In genomic region chr1:203649551-203650011, GRCh38 we compare ENCODE assay signal across 8 cellular contexts. TPM values are rescaled to one million over a fixed set of nuclear protein-coding genes. Genes with fewer than 3 reads are reported as not detected.
DNase-seq lines count a peak whose midpoint lies in the region; TF ChIP-seq lines count a peak whose summit lies in the region.

No MANE protein-coding gene starts in this region.

- DNase-seq in activated effector memory CD4-positive, alpha-beta T cell treated with anti-CD3 and anti-CD28 coated beads, Interleukin-2, amount 50 U/mL, for 16 hours: peak; percentile 80
- no peak for DNase-seq in activated effector memory CD4-positive, alpha-beta T cell treated with Interleukin-2 at 50 U/mL for 16 hours
- DNase-seq in M059J (ENCODE audit: low read depth) (peak; percentile 62), chondrocyte (ENCODE audit: low spot score) (no peak), lower leg skin (ENCODE audit: low spot score in 2 of 2) (no peak), hepatic stellate cell (ENCODE audit: low spot score) (no peak), neuronal stem cell (ENCODE audit: low spot score) (no peak)
- DNase-seq in stimulated activated CD4-positive, alpha-beta T cell treated with anti-CD3 and anti-CD28 coated beads, Interleukin-4, amount 100 ng/mL, for 48 hours (ENCODE audit: low read depth in 2 of 2): peak; percentile 16 to 40

- intact Hi-C loops in lower leg skin (cut with DNase I; ENCODE audit: low total_unique reads): no loop called here

- H3K27me3 Mint-ChIP-seq in chondrocyte (ENCODE audit: low read depth): no peaks in the 10 kb centered on the region

- no peaks in the 10 kb centered on the region for H3K9me3 Mint-ChIP-seq in chondrocyte (ENCODE audit: low read depth)

- no peaks in the 10 kb centered on the region for H3K27me3 ChIP-seq in neuronal stem cell (ENCODE audit: control insufficient read depth in 3 of 3, insufficient read depth in 3 of 3, low read depth in 1 of 3, low read length in 3 of 3)

- TF ChIP-seq CTCF in chondrocyte (IDR thresholded peaks at IDR 0.05) (no peak), lower leg skin (IDR thresholded peaks at IDR 0.05) (no peak)

- H2AK5ac ChIP-seq in neuronal stem cell (ENCODE audit: low read depth, low read length): no peak overlapping the region

- peaks cover 49% of the 10 kb centered on the region for H3K4me1 Mint-ChIP-seq in chondrocyte (ENCODE audit: low read depth)

- no peak overlapping the region for H3K4me3 ChIP-seq in lower leg skin (ENCODE audit: low read depth, poor library complexity, severe bottlenecking)
- H3K4me3 ChIP-seq in neuronal stem cell (ENCODE audit: low read length in 2 of 2): no peak overlapping the region

- no peak overlapping the region for H3K4ac ChIP-seq in neuronal stem cell (ENCODE audit: low read length)

- no peak overlapping the region for H3K27ac ChIP-seq in neuronal stem cell (replicated peaks; ENCODE audit: low read length)

- H3K4me3 Mint-ChIP-seq in chondrocyte (ENCODE audit: unreplicated experiment): no peak overlapping the region

- H3K9ac ChIP-seq in neuronal stem cell (ENCODE audit: low read depth, low read length, poor library complexity): no peak overlapping the region

- H3K18ac ChIP-seq in neuronal stem cell (ENCODE audit: low read length): no peak overlapping the region

- H2BK15ac ChIP-seq in neuronal stem cell (ENCODE audit: low read length): no peak overlapping the region

- no peak for TF ChIP-seq POLR2A in lower leg skin (IDR thresholded peaks at IDR 0.05)

- H3K79me1 ChIP-seq in neuronal stem cell (ENCODE audit: low read depth, low read length): peaks cover 4% of the 10 kb centered on the region

- H3K36me3 Mint-ChIP-seq in chondrocyte (ENCODE audit: low read depth): no peaks in the 10 kb centered on the region

- no peak overlapping the region for H3K14ac ChIP-seq in neuronal stem cell (ENCODE audit: low read length)

- no peak overlapping the region for H3K23ac ChIP-seq in neuronal stem cell (ENCODE audit: low read depth, low read length, poor library complexity)

- no peak overlapping the region for H4K8ac ChIP-seq in neuronal stem cell (ENCODE audit: low read depth, low read length)

- no peak overlapping the region for H2BK12ac ChIP-seq in neuronal stem cell (ENCODE audit: low read length)

- no peak overlapping the region for H3K4me2 ChIP-seq in neuronal stem cell (ENCODE audit: insufficient read depth, low read length, poor library complexity, severe bottlenecking)

- H3K9me3 ChIP-seq in neuronal stem cell (replicated peaks in 1 of 2; ENCODE audit: control insufficient read depth in 2 of 2, insufficient read depth in 1 of 2, low read depth in 1 of 2, low read length in 2 of 2): no peaks in the 10 kb centered on the region

- no peak overlapping the region for H2AFZ ChIP-seq in neuronal stem cell (ENCODE audit: low read length)

- peak overlapping the region; percentile 61 for H3K27ac Mint-ChIP-seq in chondrocyte (ENCODE audit: unreplicated experiment)

- no peaks in the 10 kb centered on the region for H3K36me3 ChIP-seq in neuronal stem cell (replicated peaks in 1 of 2; ENCODE audit: control insufficient read depth in 2 of 2, insufficient read depth in 2 of 2, low read length in 2 of 2)

- H2BK120ac ChIP-seq in neuronal stem cell (ENCODE audit: low read depth, low read length): no peak overlapping the region

- H4K91ac ChIP-seq in neuronal stem cell (ENCODE audit: low read depth, low read length, poor library complexity): no peak overlapping the region

- no peak overlapping the region for H2BK5ac ChIP-seq in neuronal stem cell (ENCODE audit: low read length)

- 45 to 67% methylated on average over 7 of the region's 7 CpGs for WGBS in lower leg skin, 2 donors
- WGBS in neuronal stem cell (ENCODE audit: extremely low coverage in 2 of 2, insufficient read length in 2 of 2, insufficient replicate concordance in 1 of 2), 2 donors: no CpG with 5 or more reads among the region's 7 CpGs

- H3K4me1 ChIP-seq in neuronal stem cell (ENCODE audit: control insufficient read depth in 2 of 2, insufficient read depth in 1 of 2, low read depth in 1 of 2, low read length in 2 of 2): peaks cover 0 to 14% of the 10 kb centered on the region in 2 donors

RNA-seq across cellular contexts. Expression of gene ATP2B4, which starts 22.9 kb away (rescaled TPM):
- total RNA-seq in M059J (2014; rRNA removed; shearing (Covaris generic)): 55.2 and 85.4 TPM in 2 replicates
- total RNA-seq in chondrocyte (71.4 to 133 TPM (median 130 TPM) in 3 replicates), lower leg skin (100 to 1,000 TPM; 128 to 140 (median 132) TPM)
- polyA plus RNA-seq in neuronal stem cell (2013, experiment 1 of 2): 22.6 TPM
- polyA plus RNA-seq in neuronal stem cell (2013, experiment 2 of 2): 22.2 TPM

Comparison
In these comparisons a context has a peak if more than half of its experiments do, and no peak if none do; other contexts are left out.
1. DNase-seq: peak in activated effector memory CD4-positive, alpha-beta T cell treated with anti-CD3 and anti-CD28 coated beads, Interleukin-2, amount 50 U/mL, for 16 hours (single experiment), M059J (single experiment) and stimulated activated CD4-positive, alpha-beta T cell treated with anti-CD3 and anti-CD28 coated beads, Interleukin-4, amount 100 ng/mL, for 48 hours (2 of 2); none in activated effector memory CD4-positive, alpha-beta T cell treated with Interleukin-2 at 50 U/mL for 16 hours (single experiment), chondrocyte (single experiment), lower leg skin (0 of 2), hepatic stellate cell (single experiment) and neuronal stem cell (single experiment).